ENCODE assay signal across 13 cellular contexts in genomic region chr16:78695371-78695770, GRCh38.
DNase-seq lines count a peak whose midpoint lies in the region; TF ChIP-seq lines count a peak whose summit lies in the region.
"Had no signal": no experiment of that assay in that cellular context is flagged by ENCODE, and none has a peak within 500 bp of the region (broad histone marks: within the 10 kb centered on the region; RNA-seq: fewer than 3 reads in every experiment).

No MANE protein-coding gene starts in this region.

- 48 to 56% methylated on average over 6 of the region's 6 CpGs for WGBS in thyroid gland, 2 donors

- no peak for TF ChIP-seq POLR2A in thyroid gland (IDR thresholded peaks at IDR 0.05)

- TF ChIP-seq CTCF in thyroid gland (IDR thresholded peaks at IDR 0.05): no peak

- no peaks in the 10 kb centered on the region for H3K36me3 ChIP-seq in thyroid gland

- H3K4me3 ChIP-seq in thyroid gland (replicated peaks in 1 of 3): no peak overlapping the region
- H3K4me3 ChIP-seq: PC-9 had no signal

- no peaks in the 10 kb centered on the region for H3K9me3 ChIP-seq in thyroid gland

- H3K4me1 ChIP-seq in thyroid gland: no peaks in the 10 kb centered on the region

- intact Hi-C loops in thyroid gland (cut with DNase I): no loop called here

- H3K27me3 ChIP-seq in thyroid gland: no peaks in the 10 kb centered on the region

- H3K27ac ChIP-seq in thyroid gland: no peak overlapping the region
- H3K27ac ChIP-seq: PC-9, RWPE1 had no signal

- peak; percentile 26 for DNase-seq in NCI-H1105 treated with DMSO at 0.1 percent for 48 hours (lab: John Stamatoyannopoulos, UW)
- no peak for DNase-seq in NCI-H1105 (lab: John Stamatoyannopoulos, UW)
- DNase-seq in NCI-H2171 (lab: John Stamatoyannopoulos, UW): peak; percentile 23
- DNase-seq in cerebellum (ENCODE audit: low spot score): peak; percentile 47
- peak; percentile 51 to 55 for DNase-seq in thyroid gland
- no peak for DNase-seq in NCI-H774 (lab: John Stamatoyannopoulos, UW)
- no peak for DNase-seq in dedifferentiated amniotic fluid mesenchymal stem cell (ENCODE audit: extremely low spot score)
- DNase-seq: KG1, NCI-H1436, NCI-H2029 treated with DMSO at 0.1 percent for 48 hours, PC-9, SIG-M5 had no signal

Comparison
In these comparisons a context has a peak if more than half of its experiments do, and no peak if none do; other contexts are left out.
1. DNase-seq: peak in NCI-H1105 treated with DMSO at 0.1 percent for 48 hours (single experiment), NCI-H2171 (single experiment), cerebellum (single experiment) and thyroid gland (2 of 2); none in NCI-H1105 (single experiment), NCI-H774 (single experiment) and dedifferentiated amniotic fluid mesenchymal stem cell (single experiment).